Comparison of ENCODE assay signal across 1 cellular context in the genomic region with DNA sequence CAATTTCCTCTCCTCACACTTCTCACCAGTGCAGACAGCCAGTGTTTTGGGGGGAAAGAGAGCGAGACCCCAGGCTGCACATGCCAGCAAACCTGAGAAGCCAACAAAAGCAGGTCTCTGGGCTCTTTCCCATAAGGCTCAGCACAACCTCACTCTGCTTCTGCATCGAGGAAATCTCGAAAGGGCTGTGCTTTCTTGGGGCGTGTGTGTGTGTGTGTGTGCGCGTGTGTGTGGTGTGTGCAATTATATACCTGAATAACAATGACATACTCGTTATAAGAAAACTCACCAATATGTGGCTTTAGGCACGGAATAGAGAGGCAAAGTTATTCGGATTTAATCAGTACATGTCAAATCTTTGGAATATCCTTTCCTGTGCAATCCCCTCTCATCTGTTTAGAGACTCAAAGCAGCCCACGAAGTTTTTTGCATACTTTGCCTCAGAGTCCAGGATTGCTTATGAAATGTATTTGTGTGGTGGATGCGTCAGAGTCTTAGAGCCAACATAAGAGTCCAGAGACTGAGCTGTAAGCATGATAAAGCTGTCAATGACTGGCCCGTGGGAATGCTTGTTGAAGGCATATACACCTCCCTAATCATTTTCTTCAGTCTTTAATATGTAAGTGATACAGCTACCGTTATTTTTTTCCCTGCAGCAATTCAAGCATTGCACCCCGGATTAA.
TF ChIP-seq lines count a peak whose summit lies in the region.

No MANE protein-coding gene starts in this region.

TF ChIP-seq in SK-N-SH treated with all-trans-retinoic acid at 6 μM for 48 hours, 23 proteins besides CTCF, POLR2A, EP300 and RAD21:
- TF ChIP-seq ZNF565 (CRISPR knock-in tag; conservative IDR thresholded peaks at IDR 0.05; ENCODE audit: low read depth) (no peak), PPARA (CRISPR knock-in tag; IDR thresholded peaks at IDR 0.05; ENCODE audit: borderline replicate concordance) (no peak), RARB (CRISPR knock-in tag; IDR thresholded peaks at IDR 0.05) (no peak), CSDC2 (CRISPR knock-in tag; IDR thresholded peaks at IDR 0.05) (no peak), ZC3H10 (CRISPR knock-in tag; IDR thresholded peaks at IDR 0.05) (no peak), ZFP3 (CRISPR knock-in tag; IDR thresholded peaks at IDR 0.05) (no peak), ZFP30 (CRISPR knock-in tag; IDR thresholded peaks at IDR 0.05) (no peak), ZNF8 (CRISPR knock-in tag; IDR thresholded peaks at IDR 0.05) (no peak), ARNTL (CRISPR knock-in tag; IDR thresholded peaks at IDR 0.05; ENCODE audit: borderline replicate concordance, low read depth) (no peak), OSR1 (CRISPR knock-in tag; IDR thresholded peaks at IDR 0.05) (no peak), SNAI2 (CRISPR knock-in tag; IDR thresholded peaks at IDR 0.05) (no peak), ZNF70 (CRISPR knock-in tag; IDR thresholded peaks at IDR 0.05) (no peak)
- TF ChIP-seq, protein P1, sequence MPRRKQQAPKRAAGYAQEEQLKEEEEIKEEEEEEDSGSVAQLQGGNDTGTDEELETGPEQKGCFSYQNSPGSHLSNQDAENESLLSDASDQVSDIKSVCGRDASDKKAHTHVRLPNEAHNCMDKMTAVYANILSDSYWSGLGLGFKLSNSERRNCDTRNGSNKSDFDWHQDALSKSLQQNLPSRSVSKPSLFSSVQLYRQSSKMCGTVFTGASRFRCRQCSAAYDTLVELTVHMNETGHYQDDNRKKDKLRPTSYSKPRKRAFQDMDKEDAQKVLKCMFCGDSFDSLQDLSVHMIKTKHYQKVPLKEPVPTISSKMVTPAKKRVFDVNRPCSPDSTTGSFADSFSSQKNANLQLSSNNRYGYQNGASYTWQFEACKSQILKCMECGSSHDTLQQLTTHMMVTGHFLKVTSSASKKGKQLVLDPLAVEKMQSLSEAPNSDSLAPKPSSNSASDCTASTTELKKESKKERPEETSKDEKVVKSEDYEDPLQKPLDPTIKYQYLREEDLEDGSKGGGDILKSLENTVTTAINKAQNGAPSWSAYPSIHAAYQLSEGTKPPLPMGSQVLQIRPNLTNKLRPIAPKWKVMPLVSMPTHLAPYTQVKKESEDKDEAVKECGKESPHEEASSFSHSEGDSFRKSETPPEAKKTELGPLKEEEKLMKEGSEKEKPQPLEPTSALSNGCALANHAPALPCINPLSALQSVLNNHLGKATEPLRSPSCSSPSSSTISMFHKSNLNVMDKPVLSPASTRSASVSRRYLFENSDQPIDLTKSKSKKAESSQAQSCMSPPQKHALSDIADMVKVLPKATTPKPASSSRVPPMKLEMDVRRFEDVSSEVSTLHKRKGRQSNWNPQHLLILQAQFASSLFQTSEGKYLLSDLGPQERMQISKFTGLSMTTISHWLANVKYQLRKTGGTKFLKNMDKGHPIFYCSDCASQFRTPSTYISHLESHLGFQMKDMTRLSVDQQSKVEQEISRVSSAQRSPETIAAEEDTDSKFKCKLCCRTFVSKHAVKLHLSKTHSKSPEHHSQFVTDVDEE (CRISPR knock-in tag; IDR thresholded peaks at IDR 0.05) = no peak
- TF ChIP-seq, protein P2, sequence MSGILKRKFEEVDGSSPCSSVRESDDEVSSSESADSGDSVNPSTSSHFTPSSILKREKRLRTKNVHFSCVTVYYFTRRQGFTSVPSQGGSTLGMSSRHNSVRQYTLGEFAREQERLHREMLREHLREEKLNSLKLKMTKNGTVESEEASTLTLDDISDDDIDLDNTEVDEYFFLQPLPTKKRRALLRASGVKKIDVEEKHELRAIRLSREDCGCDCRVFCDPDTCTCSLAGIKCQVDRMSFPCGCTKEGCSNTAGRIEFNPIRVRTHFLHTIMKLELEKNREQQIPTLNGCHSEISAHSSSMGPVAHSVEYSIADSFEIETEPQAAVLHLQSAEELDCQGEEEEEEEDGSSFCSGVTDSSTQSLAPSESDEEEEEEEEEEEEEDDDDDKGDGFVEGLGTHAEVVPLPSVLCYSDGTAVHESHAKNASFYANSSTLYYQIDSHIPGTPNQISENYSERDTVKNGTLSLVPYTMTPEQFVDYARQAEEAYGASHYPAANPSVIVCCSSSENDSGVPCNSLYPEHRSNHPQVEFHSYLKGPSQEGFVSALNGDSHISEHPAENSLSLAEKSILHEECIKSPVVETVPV (CRISPR knock-in tag; IDR thresholded peaks at IDR 0.05) = no peak
